In genomic region chr12:57936513-57936883, GRCh38 we compare ENCODE assay signal across 9 cellular contexts. TPM values are rescaled to one million over a fixed set of nuclear protein-coding genes. Genes with fewer than 3 reads are reported as not detected.
DNase-seq lines count a peak whose midpoint lies in the region; ATAC-seq, FAIRE-seq and TF ChIP-seq lines count a peak whose summit lies in the region.
"Had no signal": no experiment of that assay in that cellular context is flagged by ENCODE, and none has a peak within 500 bp of the region (broad histone marks: within the 10 kb centered on the region; RNA-seq: fewer than 3 reads in every experiment).

No MANE protein-coding gene starts in this region.

- H3K36me3 ChIP-seq in kidney (ENCODE audit: control insufficient read depth in 1 of 2, insufficient read depth in 2 of 2, low read length in 2 of 2), result no peaks in the 10 kb centered on the region
- H3K36me3 ChIP-seq in suprapubic skin, result peaks cover 3% of the 10 kb centered on the region

- FAIRE-seq in kidney (lab: Jason Lieb, UNC), result no peak
- FAIRE-seq: D721Med had no signal

- no peak overlapping the region for H3K9ac ChIP-seq in kidney (ENCODE audit: low read length in 2 of 2)

- no peak for TF ChIP-seq EP300 in suprapubic skin (IDR thresholded peaks at IDR 0.05)

- no peak for TF ChIP-seq POLR2A in suprapubic skin (IDR thresholded peaks at IDR 0.05)

- TF ChIP-seq CTCF in kidney (IDR thresholded peaks at IDR 0.05; ENCODE audit: borderline replicate concordance, extremely low read depth, insufficient read depth) (no peak), suprapubic skin (IDR thresholded peaks at IDR 0.05) (no peak)

- WGBS in suprapubic skin, result 57% methylated on average over 3 of the region's 3 CpGs

- CTCF ChIA-PET in activated CD8-positive, alpha-beta memory T cell treated with anti-CD3 and anti-CD28 coated beads, Interleukin-2, amount 10 ng/mL, durations not matched to agents 7 days and 5 days (lab: Charles Lee), result interaction anchor here (1.0 kb wide), 1 partner anchor 118 kb away, joined by 3 read pairs; the partner anchor contains the start of gene AVIL

- no peak for ATAC-seq in activated CD8-positive, alpha-beta memory T cell treated with anti-CD3 and anti-CD28 coated beads, Interleukin-2, amount 10 ng/mL, durations not matched to agents 7 days and 5 days
- no peak for ATAC-seq in activated T-helper 17 cell treated with anti-CD3 and anti-CD28 coated beads, Interleukin-2, amount 50 U/mL, for 72 hours (replicated peaks)
- ATAC-seq in GM21825 (IDR thresholded peaks at IDR 0.05; ENCODE audit: unreplicated experiment) (no peak), HG03442 (IDR thresholded peaks at IDR 0.05; ENCODE audit: unreplicated experiment) (no peak)

- H3K9me3 ChIP-seq in kidney (ENCODE audit: control insufficient read depth in 1 of 2, low read length in 2 of 2) (no peaks in the 10 kb centered on the region), suprapubic skin (no peaks in the 10 kb centered on the region)

- no peak for DNase-seq in activated CD8-positive, alpha-beta memory T cell treated with anti-CD3 and anti-CD28 coated beads, Interleukin-2, amount 10 ng/mL, durations not matched to agents 7 days and 5 days
- no peak for DNase-seq in activated CD8-positive, alpha-beta memory T cell treated with anti-CD3 and anti-CD28 coated beads, Interleukin-2, amount 50 U/mL, for 4 hours
- DNase-seq in kidney (no peak), suprapubic skin (ENCODE audit: low spot score in 2 of 2) (no peak), NOMO-1 treated with dmso at 0.1 percent for 144 hours (lab: John Stamatoyannopoulos, UW; ENCODE audit: unreplicated experiment) (no peak)

- H3K36me3 Mint-ChIP-seq in activated CD8-positive, alpha-beta memory T cell treated with anti-CD3 and anti-CD28 coated beads, Interleukin-2, amount 10 ng/mL, durations not matched to agents 7 days and 5 days, result peaks cover 26% of the 10 kb centered on the region
- H3K36me3 Mint-ChIP-seq in activated T-helper 17 cell treated with anti-CD3 and anti-CD28 coated beads, Interleukin-2, amount 50 U/mL, for 72 hours (ENCODE audit: low read depth), result peaks cover 10% of the 10 kb centered on the region

- H3K4me3 Mint-ChIP-seq in activated CD8-positive, alpha-beta memory T cell treated with anti-CD3 and anti-CD28 coated beads, Interleukin-2, amount 10 ng/mL, durations not matched to agents 7 days and 5 days, result peak overlapping the region; percentile 96
- peak overlapping the region; percentile 95 for H3K4me3 Mint-ChIP-seq in activated T-helper 17 cell treated with anti-CD3 and anti-CD28 coated beads, Interleukin-2, amount 50 U/mL, for 72 hours

- peak overlapping the region; percentile 85 for H3K27ac Mint-ChIP-seq in activated CD8-positive, alpha-beta memory T cell treated with anti-CD3 and anti-CD28 coated beads, Interleukin-2, amount 10 ng/mL, durations not matched to agents 7 days and 5 days
- H3K27ac Mint-ChIP-seq in activated T-helper 17 cell treated with anti-CD3 and anti-CD28 coated beads, Interleukin-2, amount 50 U/mL, for 72 hours, result peak overlapping the region; percentile 100

- H3K4me1 ChIP-seq in kidney (ENCODE audit: control insufficient read depth in 1 of 2, insufficient read depth in 1 of 2, low read depth in 1 of 2, low read length in 2 of 2) (peaks cover 0 to 5% of the 10 kb centered on the region in 2 donors), suprapubic skin (peaks cover 18% of the 10 kb centered on the region)

- H3K27ac ChIP-seq in kidney (ENCODE audit: low read depth in 2 of 2, low read length in 2 of 2) (no peak overlapping the region), suprapubic skin (no peak overlapping the region)

- H3K4me3 ChIP-seq in kidney (ENCODE audit: low read length in 2 of 2) (peak overlapping the region; percentile 94 to 96), suprapubic skin (peak overlapping the region; percentile 65)

- no peaks in the 10 kb centered on the region for H3K9me3 Mint-ChIP-seq in activated CD8-positive, alpha-beta memory T cell treated with anti-CD3 and anti-CD28 coated beads, Interleukin-2, amount 10 ng/mL, durations not matched to agents 7 days and 5 days (ENCODE audit: low read depth)
- H3K9me3 Mint-ChIP-seq in activated T-helper 17 cell treated with anti-CD3 and anti-CD28 coated beads, Interleukin-2, amount 50 U/mL, for 72 hours, result no peaks in the 10 kb centered on the region

- H3K27me3 ChIP-seq in suprapubic skin, result no peaks in the 10 kb centered on the region

- intact Hi-C loops in kidney (cut with DNase I), result no loop called here

- H3K27me3 Mint-ChIP-seq in activated CD8-positive, alpha-beta memory T cell treated with anti-CD3 and anti-CD28 coated beads, Interleukin-2, amount 10 ng/mL, durations not matched to agents 7 days and 5 days, result no peaks in the 10 kb centered on the region
- no peaks in the 10 kb centered on the region for H3K27me3 Mint-ChIP-seq in activated T-helper 17 cell treated with anti-CD3 and anti-CD28 coated beads, Interleukin-2, amount 50 U/mL, for 72 hours

- H3K4me1 Mint-ChIP-seq in activated CD8-positive, alpha-beta memory T cell treated with anti-CD3 and anti-CD28 coated beads, Interleukin-2, amount 10 ng/mL, durations not matched to agents 7 days and 5 days, result peaks cover 38% of the 10 kb centered on the region
- peaks cover 27% of the 10 kb centered on the region for H3K4me1 Mint-ChIP-seq in activated T-helper 17 cell treated with anti-CD3 and anti-CD28 coated beads, Interleukin-2, amount 50 U/mL, for 72 hours

RNA-seq across cellular contexts. Expression of gene ATP23, which starts 4.9 kb away (rescaled TPM):
- total RNA-seq in activated CD8-positive, alpha-beta memory T cell treated with anti-CD3 and anti-CD28 coated beads, Interleukin-2, amount 10 ng/mL, durations not matched to agents 7 days and 5 days, result 10 to 100 TPM; 14.8 to 21.0 TPM
- total RNA-seq in activated T-helper 17 cell treated with anti-CD3 and anti-CD28 coated beads, Interleukin-2, amount 50 U/mL, for 72 hours, result 10 to 100 TPM; 13.5 to 19.4 TPM
- total RNA-seq in kidney (3.7 TPM), suprapubic skin (10 to 100 TPM in 1 of 4 donors, 1 to 10 TPM in 3; 4.4 to 12.0 (median 7.5) TPM)
- polyA plus RNA-seq in kidney (ENCODE audit: insufficient read depth, low read depth, low replicate concordance), result 13.1 TPM
